Comparison of ENCODE assay signal across 7 cellular contexts in the genomic region with DNA sequence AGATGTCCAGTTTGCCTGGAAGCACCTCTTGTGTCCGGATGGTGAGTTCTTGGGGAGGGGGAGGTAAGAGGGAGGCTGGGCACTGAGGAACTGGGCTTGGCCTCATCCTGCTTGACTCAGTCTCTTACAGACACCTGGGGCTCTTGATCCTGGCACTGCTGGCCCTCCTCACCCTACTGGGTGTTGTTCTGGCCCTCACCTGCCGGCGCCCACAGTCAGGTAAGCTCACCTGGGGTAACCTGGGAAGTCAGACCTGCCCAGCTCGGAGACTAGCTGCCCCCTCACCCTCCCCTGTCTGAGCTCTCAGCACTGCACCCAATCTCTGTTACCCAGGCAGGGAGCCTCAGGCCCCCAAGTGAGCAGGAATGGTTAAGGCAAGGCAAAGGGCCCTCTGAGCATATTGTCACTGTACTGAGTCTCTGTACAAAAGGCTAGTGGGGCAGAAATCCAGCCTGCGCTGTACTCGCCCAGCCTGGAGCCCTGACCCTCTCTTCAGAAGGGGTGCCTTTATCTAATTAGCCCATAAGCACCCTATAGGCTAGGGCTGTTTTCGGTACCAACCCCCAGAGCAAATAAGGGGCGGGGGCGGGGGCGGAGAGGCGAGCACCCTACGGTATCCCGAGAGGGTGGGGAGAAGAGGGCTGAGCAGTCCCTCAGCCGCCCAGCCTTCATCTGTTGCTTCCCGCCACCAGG. TPM values are rescaled to one million over a fixed set of nuclear protein-coding genes. Genes with fewer than 3 reads are reported as not detected.
DNase-seq lines count a peak whose midpoint lies in the region; ATAC-seq and TF ChIP-seq lines count a peak whose summit lies in the region.

No MANE protein-coding gene starts in this region.

- H3K4me2 ChIP-seq in fibroblast of lung (ENCODE audit: extremely low read depth, insufficient read depth, low read length): peak overlapping the region; percentile 32

- H3K9me3 ChIP-seq in fibroblast of lung (ENCODE audit: control insufficient read depth, insufficient read depth, low read depth, low read length): no peaks in the 10 kb centered on the region

- H3K4me3 ChIP-seq in fibroblast of lung (replicated peaks in 1 of 4; ENCODE audit: control extremely low read depth in 1 of 4, insufficient read depth in 1 of 4, low read depth in 3 of 4, low read length in 4 of 4) (peak overlapping the region in 1 of 4 experiments; percentile 56), skeletal muscle cell (ENCODE audit: low read depth, low read length) (peak overlapping the region; percentile 50)

- no peaks in the 10 kb centered on the region for H4K20me1 ChIP-seq in fibroblast of lung (ENCODE audit: control insufficient read depth, extremely low read depth, insufficient read depth, low read length)

- peaks cover 2% of the 10 kb centered on the region for H3K36me3 ChIP-seq in fibroblast of lung (ENCODE audit: control insufficient read depth, insufficient read depth, low read length)

- H3K79me2 ChIP-seq in fibroblast of lung (ENCODE audit: control insufficient read depth, insufficient read depth, low read length): peaks cover 4% of the 10 kb centered on the region

- TF ChIP-seq CTCF in fibroblast of lung (conservative IDR thresholded peaks at IDR 0.05 in 1 of 2, IDR thresholded peaks at IDR 0.05 in 1 of 2; ENCODE audit: low read depth in 1 of 2, low read length in 2 of 2): no peak

- no peaks in the 10 kb centered on the region for H3K27me3 ChIP-seq in fibroblast of lung (ENCODE audit: control insufficient read depth, insufficient read depth, low read length)

- H2AFZ ChIP-seq in fibroblast of lung (ENCODE audit: low read length): no peak overlapping the region

- DNase-seq in NCI-H1048 (lab: John Stamatoyannopoulos, UW) (peak; percentile 3), fibroblast of lung (ENCODE audit: low read depth in 2 of 2) (no peak), skeletal muscle cell (ENCODE audit: low read depth) (no peak), globus pallidus (ENCODE audit: low spot score) (no peak)
- no peak for DNase-seq in stimulated activated CD4-positive, alpha-beta T cell treated with anti-CD3 and anti-CD28 coated beads, Interleukin-12 subunit alpha, Interleukin-12 subunit beta, amount 100 ng/mL, for 4 hours

- H3K4me1 ChIP-seq in fibroblast of lung (ENCODE audit: control insufficient read depth, extremely low read depth, insufficient read depth, low read length): peaks cover 13% of the 10 kb centered on the region

- H3K9ac ChIP-seq in fibroblast of lung (ENCODE audit: insufficient read depth, low read length): no peak overlapping the region

- peak overlapping the region; percentile 68 for H3K27ac ChIP-seq in fibroblast of lung (ENCODE audit: insufficient read depth, low read length)

- ATAC-seq in GM19395 (IDR thresholded peaks at IDR 0.05; ENCODE audit: unreplicated experiment) (peak; percentile 58), GM21786 (IDR thresholded peaks at IDR 0.05; ENCODE audit: unreplicated experiment) (no peak)

RNA-seq across cellular contexts. Expression of a gene that starts 2.2 kb away (rescaled TPM):
- 17.5 and 21.3 TPM in 2 replicates for total RNA-seq in fibroblast of lung
- 14.5 and 17.1 TPM in 2 replicates for polyA plus RNA-seq in fibroblast of lung
- polyA plus RNA-seq in fibroblast of lung (2012): 20.7 and 21.2 TPM in 2 replicates
- 46.9 and 57.3 TPM in 2 replicates for polyA minus RNA-seq in fibroblast of lung (ENCODE audit: low replicate concordance)

RNA-seq across cellular contexts. Expression of a gene that starts 12.1 kb away (rescaled TPM):
- total RNA-seq in fibroblast of lung: 0.26 and 0.99 TPM in 2 replicates
- polyA plus RNA-seq in fibroblast of lung: 1.9 and 2.6 TPM in 2 replicates
- 2.0 and 3.1 TPM in 2 replicates for polyA plus RNA-seq in fibroblast of lung (2012)
- 7.4 and 11.1 TPM in 2 replicates for polyA minus RNA-seq in fibroblast of lung (ENCODE audit: low replicate concordance)

RNA-seq across cellular contexts. Expression of a gene that starts 18.9 kb away (rescaled TPM):
- total RNA-seq in fibroblast of lung: 15.7 and 50.2 TPM in 2 replicates
- 23.8 and 24.2 TPM in 2 replicates for polyA plus RNA-seq in fibroblast of lung
- 16.4 and 20.3 TPM in 2 replicates for polyA plus RNA-seq in fibroblast of lung (2012)
- 27.8 and 36.3 TPM in 2 replicates for polyA minus RNA-seq in fibroblast of lung (ENCODE audit: low replicate concordance)

RNA-seq across cellular contexts. Expression of a gene that starts 24.3 kb away (rescaled TPM):
- total RNA-seq in fibroblast of lung: 30.6 and 33.9 TPM in 2 replicates
- 36.6 and 44.9 TPM in 2 replicates for polyA plus RNA-seq in fibroblast of lung
- polyA plus RNA-seq in fibroblast of lung (2012): 26.0 and 35.1 TPM in 2 replicates
- 31.1 and 42.0 TPM in 2 replicates for polyA minus RNA-seq in fibroblast of lung (ENCODE audit: low replicate concordance)

RNA-seq across cellular contexts. Expression of a gene that starts 34.7 kb away (rescaled TPM):
- 0.17 TPM in 1 of 2 replicates, not detected in the other for total RNA-seq in fibroblast of lung
- 0.08 TPM in 1 of 2 replicates, not detected in the other for polyA plus RNA-seq in fibroblast of lung
- polyA plus RNA-seq in fibroblast of lung (2012): not detected in 2 replicates
- polyA minus RNA-seq in fibroblast of lung (ENCODE audit: low replicate concordance): not detected in 2 replicates
